Comparison of ENCODE assay signal across 8 cellular contexts in genomic region chr14:23569443-23570151, GRCh38. TPM values are rescaled to one million over a fixed set of nuclear protein-coding genes. Genes with fewer than 3 reads are reported as not detected.
A peak's percentile ranks its signal among the peaks of the same experiment; 100 is the strongest.
DNase-seq lines count a peak whose midpoint lies in the region; ATAC-seq, FAIRE-seq and TF ChIP-seq lines count a peak whose summit lies in the region.

No MANE protein-coding gene starts in this region.

- no peak overlapping the region for H3K4me3 Mint-ChIP-seq in WTC11

- DNase-seq in D341Med (ENCODE audit: low spot score) (peak; percentile 64), HUDEP-2 (lab: John Stamatoyannopoulos, UW; ENCODE audit: unreplicated experiment in 76 of 76) (peak in 41 of 76 experiments; percentile 1 to 65 (median 26)), WTC11 (ENCODE audit: low spot score) (peak; percentile 45), kidney tubule cell (ENCODE audit: low spot score) (peak; percentile 30), HTR-8/SVneo (ENCODE audit: insufficient read length, low spot score) (no peak)
- DNase-seq in stimulated activated naive CD4-positive, alpha-beta T cell (lab: John Stamatoyannopoulos, UW): no peak

- POLR2A ChIA-PET in WTC11 (lab: Charles Lee): no interaction called here

- TF ChIP-seq CTCF in WTC11 (IDR thresholded peaks at IDR 0.05): no peak

- CTCF ChIA-PET in WTC11 (lab: Charles Lee): interaction anchor here (1.0 to 3.1 kb wide), 14 partner anchors 9 to 341 kb away, joined by 3 to 16 read pairs (median 6); partner anchors contain the start of gene JPH4

- H3K4me1 Mint-ChIP-seq in WTC11: peaks cover 50% of the 10 kb centered on the region

- H3K9me3 Mint-ChIP-seq in WTC11: no peaks in the 10 kb centered on the region

- ATAC-seq in WTC11 (peak; percentile 66), HG02884 (IDR thresholded peaks at IDR 0.05; ENCODE audit: unreplicated experiment) (no peak), HG03280 (IDR thresholded peaks at IDR 0.05; ENCODE audit: unreplicated experiment) (no peak)

- FAIRE-seq in HTR-8/SVneo (lab: Jason Lieb, UNC): no peak

- peak overlapping the region; percentile 75; the same call in 1 of the 2 replicates for H3K27ac Mint-ChIP-seq in WTC11

- H3K36me3 Mint-ChIP-seq in WTC11: peaks cover 13% of the 10 kb centered on the region

- H3K27me3 Mint-ChIP-seq in WTC11 (ENCODE audit: low read depth): peaks cover 2% of the 10 kb centered on the region; the same call in 1 of the 2 replicates

TF ChIP-seq in WTC11, 78 proteins besides CTCF, POLR2A, EP300 and RAD21:
- TF ChIP-seq NFE2L1 (CRISPR knock-in tag; IDR thresholded peaks at IDR 0.05) (no peak), USF2 (CRISPR knock-in tag; IDR thresholded peaks at IDR 0.05) (0 out of 2 replicates have a peak, but pooled peaks have one; percentile 22)

RNA-seq across cellular contexts. Expression of gene AP1G2, which starts 2.0 kb away (rescaled TPM):
- total RNA-seq in WTC11 (2021): 108 to 122 TPM (median 115 TPM) in 3 replicates

RNA-seq across cellular contexts. Expression of gene JPH4, which starts 9.0 kb away (rescaled TPM):
- total RNA-seq in WTC11 (2021): 50.1 to 62.0 TPM (median 60.0 TPM) in 3 replicates

RNA-seq across cellular contexts. Expression of gene THTPA, which starts 13.5 kb away (rescaled TPM):
- 20.0 to 26.2 TPM (median 25.4 TPM) in 3 replicates for total RNA-seq in WTC11 (2021)

RNA-seq across cellular contexts. Expression of gene ZFHX2, which starts 18.0 kb away (rescaled TPM):
- total RNA-seq in WTC11 (2021): 16.4 to 26.2 TPM (median 25.7 TPM) in 3 replicates

Comparison
In these comparisons a context has a peak if more than half of its experiments do, and no peak if none do; other contexts are left out.
1. DNase-seq: peak in D341Med (single experiment), HUDEP-2 (41 of 76), WTC11 (single experiment) and kidney tubule cell (single experiment); none in HTR-8/SVneo (single experiment) and stimulated activated naive CD4-positive, alpha-beta T cell (0 of 6).